Comparison of ENCODE assay signal across 1 cellular context in genomic region chr13:98994896-98995295, GRCh38.
TF ChIP-seq lines count a peak whose summit lies in the region.

No MANE protein-coding gene starts in this region.

TF ChIP-seq in GM12878, 131 proteins besides CTCF, POLR2A, EP300 and RAD21:
- TF ChIP-seq, protein P1, sequence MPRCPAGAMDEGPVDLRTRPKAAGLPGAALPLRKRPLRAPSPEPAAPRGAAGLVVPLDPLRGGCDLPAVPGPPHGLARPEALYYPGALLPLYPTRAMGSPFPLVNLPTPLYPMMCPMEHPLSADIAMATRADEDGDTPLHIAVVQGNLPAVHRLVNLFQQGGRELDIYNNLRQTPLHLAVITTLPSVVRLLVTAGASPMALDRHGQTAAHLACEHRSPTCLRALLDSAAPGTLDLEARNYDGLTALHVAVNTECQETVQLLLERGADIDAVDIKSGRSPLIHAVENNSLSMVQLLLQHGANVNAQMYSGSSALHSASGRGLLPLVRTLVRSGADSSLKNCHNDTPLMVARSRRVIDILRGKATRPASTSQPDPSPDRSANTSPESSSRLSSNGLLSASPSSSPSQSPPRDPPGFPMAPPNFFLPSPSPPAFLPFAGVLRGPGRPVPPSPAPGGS (IDR thresholded peaks at IDR 0.05; ENCODE audit: borderline replicate concordance, insufficient read depth, low read depth, low read length, poor library complexity, severe bottlenecking), result peak; percentile 33
- TF ChIP-seq NBN (IDR thresholded peaks at IDR 0.05), result no peak
